Comparison of ENCODE assay signal across 8 cellular contexts in the genomic region with DNA sequence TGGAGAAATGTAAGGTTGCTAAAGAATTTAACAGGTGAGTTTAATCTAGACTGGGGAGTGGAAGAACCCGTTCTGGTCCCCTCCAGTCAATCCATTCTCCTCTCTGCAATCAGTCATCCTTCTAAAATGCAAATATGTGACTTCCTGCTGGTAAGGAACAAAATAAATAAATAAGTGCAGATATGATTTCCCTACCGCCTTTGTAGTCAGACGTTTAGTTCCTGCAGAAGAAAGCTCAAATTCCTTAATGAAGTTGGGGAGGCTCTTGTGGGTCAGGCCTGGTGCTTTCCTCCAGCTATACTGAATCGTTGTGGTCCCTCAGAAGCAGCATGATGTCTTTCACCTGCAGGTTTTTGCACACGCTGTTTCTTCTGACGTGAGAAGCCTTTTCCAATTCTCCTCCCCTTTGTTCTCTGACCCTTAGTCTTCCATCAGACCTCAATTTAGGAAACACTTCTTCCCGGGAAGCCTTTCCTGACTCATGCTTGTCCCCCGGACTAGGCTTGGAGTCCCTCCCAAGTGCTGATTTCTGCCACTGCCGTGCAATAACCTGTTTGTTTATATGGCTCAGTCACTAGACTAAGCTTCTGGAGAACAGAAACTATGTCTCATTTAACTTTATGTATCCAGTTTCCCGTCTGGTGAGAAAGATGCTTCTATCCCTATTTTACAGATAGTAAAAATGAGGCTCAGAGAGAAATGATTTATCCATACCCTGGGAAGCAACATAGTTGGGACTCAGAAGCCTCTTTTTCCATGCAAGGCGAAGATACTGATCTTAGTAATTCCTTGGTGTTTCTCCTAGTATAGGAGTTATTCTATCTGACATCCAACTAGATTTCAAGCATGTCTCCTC. TPM values are rescaled to one million over a fixed set of nuclear protein-coding genes. Genes with fewer than 3 reads are reported as not detected.
DNase-seq lines count a peak whose midpoint lies in the region; ATAC-seq and TF ChIP-seq lines count a peak whose summit lies in the region.

No MANE protein-coding gene starts in this region.

- no peaks in the 10 kb centered on the region for H3K27me3 Mint-ChIP-seq in activated naive CD8-positive, alpha-beta T cell treated with anti-CD3 and anti-CD28 coated beads, Interleukin-2, amount 10 ng/mL, durations not matched to agents 7 days and 5 days

- H3K36me3 ChIP-seq in tibial nerve = peaks cover 0 to 16% (median 0%) of the 10 kb centered on the region in 3 donors

- TF ChIP-seq POLR2A in tibial nerve (IDR thresholded peaks at IDR 0.05) = no peak

- H3K4me1 ChIP-seq in tibial nerve = peaks cover 0 to 65% (median 34%) of the 10 kb centered on the region in 4 donors

- peak overlapping the region; percentile 96 for H3K27ac Mint-ChIP-seq in activated naive CD8-positive, alpha-beta T cell treated with anti-CD3 and anti-CD28 coated beads, Interleukin-2, amount 10 ng/mL, durations not matched to agents 7 days and 5 days

- POLR2A ChIA-PET in activated naive CD8-positive, alpha-beta T cell treated with anti-CD3 and anti-CD28 coated beads, Interleukin-2, amount 10 ng/mL, durations not matched to agents 7 days and 5 days (lab: Charles Lee) = interaction anchor here (0.7 to 2.8 kb wide), 7 partner anchors 22 to 340 kb away, joined by 3 to 49 read pairs (median 6); partner anchors contain the start of gene TMEM268

- H3K4me1 Mint-ChIP-seq in activated naive CD8-positive, alpha-beta T cell treated with anti-CD3 and anti-CD28 coated beads, Interleukin-2, amount 10 ng/mL, durations not matched to agents 7 days and 5 days = peaks cover 49% of the 10 kb centered on the region

- no peaks in the 10 kb centered on the region for H3K9me3 Mint-ChIP-seq in activated naive CD8-positive, alpha-beta T cell treated with anti-CD3 and anti-CD28 coated beads, Interleukin-2, amount 10 ng/mL, durations not matched to agents 7 days and 5 days

- H3K9me3 ChIP-seq in tibial nerve = no peaks in the 10 kb centered on the region

- TF ChIP-seq CTCF in tibial nerve (IDR thresholded peaks at IDR 0.05) = no peak

- H3K27ac ChIP-seq in tibial nerve = peak overlapping the region in 2 of 4 donors; percentile 92 to 95

- DNase-seq in activated effector memory CD4-positive, alpha-beta T cell treated with anti-CD3 and anti-CD28 coated beads, Interleukin-2, amount 50 U/mL, for 16 hours = peak; percentile 46
- DNase-seq in activated effector memory CD4-positive, alpha-beta T cell treated with Interleukin-2 at 50 U/mL for 16 hours = no peak
- no peak for DNase-seq in activated naive CD8-positive, alpha-beta T cell treated with anti-CD3 and anti-CD28 coated beads, Interleukin-2, amount 10 ng/mL, durations not matched to agents 7 days and 5 days
- peak; percentile 55 for DNase-seq in kidney tubule cell (ENCODE audit: low spot score)
- DNase-seq in tibial nerve (ENCODE audit: low spot score in 2 of 2) = no peak
- no peak for DNase-seq in NCI-H446 (lab: John Stamatoyannopoulos, UW)
- DNase-seq in SKM-1 treated with dmso at 0.1 percent for 144 hours (lab: John Stamatoyannopoulos, UW; ENCODE audit: unreplicated experiment) = no peak
- DNase-seq in NCI-H345 (lab: John Stamatoyannopoulos, UW) = no peak

- WGBS in tibial nerve, 2 donors = 18 to 21% methylated on average over 11 of the region's 11 CpGs

- H3K27me3 ChIP-seq in tibial nerve = no peaks in the 10 kb centered on the region

- no peak for ATAC-seq in activated naive CD8-positive, alpha-beta T cell treated with anti-CD3 and anti-CD28 coated beads, Interleukin-2, amount 10 ng/mL, durations not matched to agents 7 days and 5 days (ENCODE audit: low read depth)

- H3K4me3 Mint-ChIP-seq in activated naive CD8-positive, alpha-beta T cell treated with anti-CD3 and anti-CD28 coated beads, Interleukin-2, amount 10 ng/mL, durations not matched to agents 7 days and 5 days = peak overlapping the region; percentile 98

- no peak for TF ChIP-seq EP300 in tibial nerve (IDR thresholded peaks at IDR 0.05)

- peak overlapping the region; percentile 81 to 96 (median 88) for H3K4me3 ChIP-seq in tibial nerve

- peaks cover 21% of the 10 kb centered on the region for H3K36me3 Mint-ChIP-seq in activated naive CD8-positive, alpha-beta T cell treated with anti-CD3 and anti-CD28 coated beads, Interleukin-2, amount 10 ng/mL, durations not matched to agents 7 days and 5 days

RNA-seq across cellular contexts. Expression of gene ATP6V1G1, which starts 1.3 kb away (rescaled TPM):
- total RNA-seq in activated naive CD8-positive, alpha-beta T cell treated with anti-CD3 and anti-CD28 coated beads, Interleukin-2, amount 10 ng/mL, durations not matched to agents 7 days and 5 days = 10 to 100 TPM; 95.8 to 96.7 TPM
- 100 to 1,000 TPM; 140 to 161 (median 154) TPM for total RNA-seq in tibial nerve

RNA-seq across cellular contexts. Expression of gene TMEM268, which starts 22.2 kb away (rescaled TPM):
- 10 to 100 TPM; 22.0 to 23.1 TPM for total RNA-seq in activated naive CD8-positive, alpha-beta T cell treated with anti-CD3 and anti-CD28 coated beads, Interleukin-2, amount 10 ng/mL, durations not matched to agents 7 days and 5 days
- total RNA-seq in tibial nerve = 1 to 10 TPM; 4.8 to 8.4 (median 6.8) TPM

Comparison
In these comparisons a context has a peak if more than half of its experiments do, and no peak if none do; other contexts are left out.
1. DNase-seq: peak in activated effector memory CD4-positive, alpha-beta T cell treated with anti-CD3 and anti-CD28 coated beads, Interleukin-2, amount 50 U/mL, for 16 hours (single experiment) and kidney tubule cell (single experiment); none in activated effector memory CD4-positive, alpha-beta T cell treated with Interleukin-2 at 50 U/mL for 16 hours (single experiment), activated naive CD8-positive, alpha-beta T cell treated with anti-CD3 and anti-CD28 coated beads, Interleukin-2, amount 10 ng/mL, durations not matched to agents 7 days and 5 days (single experiment), tibial nerve (0 of 2), NCI-H446 (0 of 2), SKM-1 treated with dmso at 0.1 percent for 144 hours (single experiment) and NCI-H345 (single experiment).